ENCODE assay signal across 8 cellular contexts in genomic region chr2:68318686-68319396, GRCh38. TPM values are rescaled to one million over a fixed set of nuclear protein-coding genes. Genes with fewer than 3 reads are reported as not detected.
DNase-seq lines count a peak whose midpoint lies in the region; ATAC-seq and TF ChIP-seq lines count a peak whose summit lies in the region.

No MANE protein-coding gene starts in this region.

- H3K79me2 ChIP-seq in parathyroid adenoma = peaks cover 2% of the 10 kb centered on the region

- POLR2A ChIA-PET in activated CD8-positive, alpha-beta T cell treated with anti-CD3 and anti-CD28 coated beads for 36 hours (lab: Charles Lee) = interaction anchor here (1.2 kb wide), 1 partner anchor 27 kb away, joined by 3 read pairs; no protein-coding TSS in a partner anchor

- peaks cover 3% of the 10 kb centered on the region for H3K4me1 ChIP-seq in cardiac muscle cell (ENCODE audit: low read depth)
- no peaks in the 10 kb centered on the region for H3K4me1 ChIP-seq in parathyroid adenoma

- H3K27me3 ChIP-seq in cardiac muscle cell (peaks cover 60% of the 10 kb centered on the region), parathyroid adenoma (ENCODE audit: control insufficient read depth, insufficient read depth, low read length) (no peaks in the 10 kb centered on the region)

- peak overlapping the region; percentile 97 for H2AFZ ChIP-seq in parathyroid adenoma

- H3K36me3 ChIP-seq in cardiac muscle cell = no peaks in the 10 kb centered on the region
- no peaks in the 10 kb centered on the region for H3K36me3 ChIP-seq in parathyroid adenoma (ENCODE audit: control insufficient read depth, insufficient read depth, low read length)

- H3K27me3 Mint-ChIP-seq in activated CD8-positive, alpha-beta T cell treated with anti-CD3 and anti-CD28 coated beads for 36 hours = peaks cover 50% of the 10 kb centered on the region

- H3K27ac Mint-ChIP-seq in activated CD8-positive, alpha-beta T cell treated with anti-CD3 and anti-CD28 coated beads for 36 hours = no peak overlapping the region

- H3K4me1 Mint-ChIP-seq in activated CD8-positive, alpha-beta T cell treated with anti-CD3 and anti-CD28 coated beads for 36 hours (ENCODE audit: low read depth) = peaks cover 8% of the 10 kb centered on the region

- peak overlapping the region; percentile 79 for H3K9ac ChIP-seq in parathyroid adenoma

- TF ChIP-seq CTCF in HFF-Myc (IDR thresholded peaks at IDR 0.05; ENCODE audit: low read depth, low read length, missing control alignments) = no peak
- TF ChIP-seq CTCF in activated CD8-positive, alpha-beta T cell treated with anti-CD3 and anti-CD28 coated beads for 36 hours (IDR thresholded peaks at IDR 0.05) = no peak
- no peak for TF ChIP-seq CTCF in cardiac muscle cell (IDR thresholded peaks at IDR 0.05; ENCODE audit: low read depth, low read length)
- TF ChIP-seq CTCF in parathyroid adenoma (IDR thresholded peaks at IDR 0.05) = no peak

- peak overlapping the region; percentile 82 for H3K4me3 ChIP-seq in HFF-Myc (replicated peaks; ENCODE audit: low read depth, low read length)
- peak overlapping the region; percentile 54 for H3K4me3 ChIP-seq in cardiac muscle cell
- peak overlapping the region; percentile 68 for H3K4me3 ChIP-seq in parathyroid adenoma (ENCODE audit: low read depth, low read length)

- no peak for DNase-seq in HFF-Myc (ENCODE audit: extremely low read depth, low read depth)
- no peak for DNase-seq in activated CD8-positive, alpha-beta T cell treated with anti-CD3 and anti-CD28 coated beads for 36 hours
- DNase-seq in cardiac muscle cell (ENCODE audit: low read depth in 1 of 2, low spot score in 1 of 2) = peak in 1 of 2 donors; percentile 17
- no peak for DNase-seq in Kasumi-1 (lab: John Stamatoyannopoulos, UW)

- H3K27ac ChIP-seq in cardiac muscle cell (no peak overlapping the region), parathyroid adenoma (peak overlapping the region; percentile 84)

- no peaks in the 10 kb centered on the region for H3K36me3 Mint-ChIP-seq in activated CD8-positive, alpha-beta T cell treated with anti-CD3 and anti-CD28 coated beads for 36 hours (ENCODE audit: low read depth)

- intact Hi-C loops in activated CD8-positive, alpha-beta T cell treated with anti-CD3 and anti-CD28 coated beads for 36 hours (cut with micrococcal nuclease) = no loop called here

- peaks cover 2% of the 10 kb centered on the region for H3K9me3 Mint-ChIP-seq in activated CD8-positive, alpha-beta T cell treated with anti-CD3 and anti-CD28 coated beads for 36 hours

- peak overlapping the region; percentile 39 for H3K4me3 Mint-ChIP-seq in activated CD8-positive, alpha-beta T cell treated with anti-CD3 and anti-CD28 coated beads for 36 hours

- H3K9me3 ChIP-seq in cardiac muscle cell (ENCODE audit: low read depth) = no peaks in the 10 kb centered on the region
- H3K9me3 ChIP-seq in parathyroid adenoma (ENCODE audit: control insufficient read depth, low read length) = no peaks in the 10 kb centered on the region

- CTCF ChIA-PET in activated CD8-positive, alpha-beta T cell treated with anti-CD3 and anti-CD28 coated beads for 36 hours (lab: Charles Lee) = interaction anchor here (0.8 to 2.0 kb wide), 2 partner anchors 123 to 197 kb away, joined by 3 to 5 read pairs; no protein-coding TSS in a partner anchor

- ATAC-seq in activated CD8-positive, alpha-beta T cell treated with anti-CD3 and anti-CD28 coated beads for 36 hours = no peak
- ATAC-seq in GM21529 (IDR thresholded peaks at IDR 0.05; ENCODE audit: unreplicated experiment) (no peak), HG03159 (IDR thresholded peaks at IDR 0.05; ENCODE audit: unreplicated experiment) (no peak), HG03039 (IDR thresholded peaks at IDR 0.05; ENCODE audit: unreplicated experiment) (no peak)

- peak overlapping the region; percentile 79 for H3K4me2 ChIP-seq in parathyroid adenoma (ENCODE audit: low read length)

RNA-seq across cellular contexts. Expression of gene CNRIP1, which starts 0.9 kb away (rescaled TPM):
- total RNA-seq in activated CD8-positive, alpha-beta T cell treated with anti-CD3 and anti-CD28 coated beads for 36 hours = not detected
- total RNA-seq in cardiac muscle cell = 6.9 and 8.8 TPM in 2 replicates
- polyA plus RNA-seq in cardiac muscle cell = 9.3 and 14.3 TPM in 2 replicates

RNA-seq across cellular contexts. Expression of gene PLEK, which starts 46.2 kb away (rescaled TPM):
- 1 to 10 TPM; 4.8 to 6.0 TPM for total RNA-seq in activated CD8-positive, alpha-beta T cell treated with anti-CD3 and anti-CD28 coated beads for 36 hours
- not detected in 2 replicates for total RNA-seq in cardiac muscle cell
- polyA plus RNA-seq in cardiac muscle cell = 0.21 TPM in 1 of 2 replicates, not detected in the other
